ENCODE assay signal across 18 cellular contexts in the genomic region with DNA sequence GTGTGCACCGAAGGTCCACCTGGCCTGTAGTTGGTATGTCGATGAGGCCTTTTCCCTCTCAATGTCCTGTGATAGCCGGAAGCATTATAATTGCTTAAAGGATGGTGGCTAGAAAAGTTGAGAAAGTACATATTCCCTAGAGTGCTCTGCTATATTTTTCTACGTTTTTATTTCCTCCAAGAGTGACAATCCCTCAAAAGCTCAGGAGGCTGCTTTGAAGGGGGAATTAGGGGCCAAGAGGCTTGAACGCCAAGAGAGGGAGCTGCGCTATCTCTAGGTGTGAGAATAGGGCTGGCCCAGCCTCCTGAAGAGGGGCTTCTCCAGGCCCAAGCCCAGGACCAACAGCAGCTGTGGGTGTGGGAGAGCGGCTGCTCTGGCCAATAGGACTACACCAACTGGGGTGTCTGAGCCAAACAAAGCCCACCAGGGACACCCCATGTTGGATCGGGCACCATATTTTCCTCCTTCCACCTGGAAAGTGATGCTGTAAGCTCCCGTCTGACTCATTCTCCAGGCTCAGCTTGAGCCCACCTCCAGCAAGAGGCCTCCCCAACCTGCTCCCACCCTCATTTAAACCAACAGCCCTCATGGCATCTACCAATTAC.
DNase-seq lines count a peak whose midpoint lies in the region; TF ChIP-seq lines count a peak whose summit lies in the region.
"Had no signal": no experiment of that assay in that cellular context is flagged by ENCODE, and none has a peak within 500 bp of the region (broad histone marks: within the 10 kb centered on the region; RNA-seq: fewer than 3 reads in every experiment).

No MANE protein-coding gene starts in this region.

- no peak overlapping the region for H3K27ac Mint-ChIP-seq in endodermal cell
- H3K27ac Mint-ChIP-seq: GM23338 had no signal

- TF ChIP-seq POLR2A in testis (IDR thresholded peaks at IDR 0.05) (no peak), tibial nerve (IDR thresholded peaks at IDR 0.05) (no peak)

- H3K9me3 ChIP-seq in right atrium auricular region: no peaks in the 10 kb centered on the region
- H3K9me3 ChIP-seq in left ventricle myocardium inferior (replicated peaks): no peaks in the 10 kb centered on the region
- H3K9me3 ChIP-seq in endodermal cell (ENCODE audit: control insufficient read depth, low read length): peaks cover 6% of the 10 kb centered on the region
- H3K9me3 ChIP-seq in neutrophil: no peaks in the 10 kb centered on the region
- no peaks in the 10 kb centered on the region for H3K9me3 ChIP-seq in testis
- no peaks in the 10 kb centered on the region for H3K9me3 ChIP-seq in tibial nerve
- H3K9me3 ChIP-seq: BE2C, SJCRH30 had no signal

- H3K36me3 ChIP-seq in right atrium auricular region (no peaks in the 10 kb centered on the region), left ventricle myocardium inferior (no peaks in the 10 kb centered on the region), endodermal cell (ENCODE audit: control insufficient read depth, insufficient read depth, low read length) (no peaks in the 10 kb centered on the region), neutrophil (no peaks in the 10 kb centered on the region), testis (ENCODE audit: low read depth, missing control alignments) (no peaks in the 10 kb centered on the region), tibial nerve (no peaks in the 10 kb centered on the region)
- H3K36me3 ChIP-seq: BE2C, SJCRH30 had no signal

- H3K27me3 ChIP-seq in right atrium auricular region (no peaks in the 10 kb centered on the region), left ventricle myocardium inferior (ENCODE audit: low read depth) (no peaks in the 10 kb centered on the region), endodermal cell (ENCODE audit: control insufficient read depth, insufficient read depth, low read length, poor library complexity, severe bottlenecking) (no peaks in the 10 kb centered on the region), neutrophil (no peaks in the 10 kb centered on the region), testis (no peaks in the 10 kb centered on the region), tibial nerve (no peaks in the 10 kb centered on the region)
- H3K27me3 ChIP-seq: BE2C, SJCRH30 had no signal

- intact Hi-C loops in left ventricle myocardium inferior (cut with micrococcal nuclease) (no loop called here), testis (cut with DNase I; ENCODE audit: low total_unique reads) (no loop called here)

- peaks cover 30% of the 10 kb centered on the region for H3K4me1 Mint-ChIP-seq in endodermal cell

- H3K4me3 ChIP-seq in right atrium auricular region (no peak overlapping the region), left ventricle myocardium inferior (no peak overlapping the region), endodermal cell (ENCODE audit: low read length) (no peak overlapping the region), neutrophil (ENCODE audit: low read depth in 1 of 2, low read length in 1 of 2) (peak overlapping the region; percentile 45 to 59), testis (no peak overlapping the region), tibial nerve (no peak overlapping the region)
- H3K4me3 ChIP-seq: GM23338, SJCRH30 had no signal

- no peak overlapping the region for H3K9ac ChIP-seq in endodermal cell (ENCODE audit: extremely low read depth, low read length, poor library complexity, severe bottlenecking)

- no peaks in the 10 kb centered on the region for H3K36me3 Mint-ChIP-seq in endodermal cell (ENCODE audit: low read depth)

- H3K27ac ChIP-seq in right atrium auricular region (no peak overlapping the region), left ventricle myocardium inferior (replicated peaks) (no peak overlapping the region), endodermal cell (ENCODE audit: low read depth, low read length) (no peak overlapping the region), neutrophil (peak overlapping the region; percentile 98), testis (no peak overlapping the region), tibial nerve (peak overlapping the region in 1 of 4 donors; percentile 58)
- H3K27ac ChIP-seq: 22Rv1, RWPE1, SJCRH30 had no signal

- TF ChIP-seq CTCF in right atrium auricular region (IDR thresholded peaks at IDR 0.05): no peak
- no peak for TF ChIP-seq CTCF in left ventricle myocardium inferior (IDR thresholded peaks at IDR 0.05; ENCODE audit: borderline replicate concordance)
- no peak for TF ChIP-seq CTCF in endodermal cell (conservative IDR thresholded peaks at IDR 0.05)
- no peak for TF ChIP-seq CTCF in neutrophil (IDR thresholded peaks at IDR 0.05)
- TF ChIP-seq CTCF in testis (IDR thresholded peaks at IDR 0.05): no peak
- TF ChIP-seq CTCF in tibial nerve (IDR thresholded peaks at IDR 0.05): no peak

- H3K4me1 ChIP-seq in right atrium auricular region (peaks cover 0 to 49% of the 10 kb centered on the region in 2 donors), left ventricle myocardium inferior (peaks cover 52% of the 10 kb centered on the region), endodermal cell (ENCODE audit: control insufficient read depth, insufficient read depth, low read length) (peaks cover 12% of the 10 kb centered on the region), neutrophil (ENCODE audit: control insufficient read depth in 1 of 2, insufficient read depth in 1 of 2, low read depth in 1 of 2, low read length in 1 of 2) (peaks cover 90 to 99% of the 10 kb centered on the region in 2 experiments), testis (peaks cover 31% of the 10 kb centered on the region), tibial nerve (peaks cover 0 to 29% (median 13%) of the 10 kb centered on the region in 4 donors)
- H3K4me1 ChIP-seq: BE2C had no signal

- 96 to 100% methylated on average over 2 to 9 of the region's 9 CpGs for WGBS in endodermal cell (ENCODE audit: insufficient coverage in 1 of 2, insufficient read length in 1 of 2), 2 experiments
- 87 to 95% methylated on average over 9 of the region's 9 CpGs for WGBS in testis, 2 donors
- WGBS in tibial nerve, 2 donors: 86 to 90% methylated on average over 9 of the region's 9 CpGs

- no peak overlapping the region for H3K4me3 Mint-ChIP-seq in endodermal cell
- H3K4me3 Mint-ChIP-seq: GM23338 had no signal

- TF ChIP-seq EP300 in tibial nerve (IDR thresholded peaks at IDR 0.05): no peak

- no peaks in the 10 kb centered on the region for H3K27me3 Mint-ChIP-seq in endodermal cell (ENCODE audit: insufficient read depth)

- DNase-seq in right atrium auricular region (ENCODE audit: low spot score) (peak; percentile 47), left ventricle myocardium inferior (no peak), endodermal cell (peak; percentile 29), testis (no peak), DMS153 (lab: John Stamatoyannopoulos, UW) (no peak), OCI-M2 (lab: John Stamatoyannopoulos, UW; ENCODE audit: unreplicated experiment) (no peak), tibial nerve (ENCODE audit: low spot score in 2 of 2) (no peak)
- DNase-seq: BE2C, GDM1, NCI-H1417, NCI-H187 treated with DMSO at 0.1 percent for 48 hours, NCI-H748 treated with DMSO at 0.1 percent for 48 hours, PC-3, SJCRH30 had no signal

- H3K9me3 Mint-ChIP-seq in endodermal cell: peaks cover 8% of the 10 kb centered on the region
- H3K9me3 Mint-ChIP-seq: GM23338 had no signal

Comparison
In these comparisons a context has a peak if more than half of its experiments do, and no peak if none do; other contexts are left out.
1. DNase-seq: peak in right atrium auricular region (single experiment) and endodermal cell (single experiment); none in left ventricle myocardium inferior (single experiment), testis (single experiment), DMS153 (single experiment), OCI-M2 (single experiment) and tibial nerve (0 of 2).
2. H3K4me3 ChIP-seq: peak in neutrophil (2 of 2); none in right atrium auricular region (0 of 2), left ventricle myocardium inferior (single experiment), endodermal cell (single experiment), testis (0 of 2) and tibial nerve (0 of 4).